31 cellular contexts compared by ENCODE assay signal in the genomic region with DNA sequence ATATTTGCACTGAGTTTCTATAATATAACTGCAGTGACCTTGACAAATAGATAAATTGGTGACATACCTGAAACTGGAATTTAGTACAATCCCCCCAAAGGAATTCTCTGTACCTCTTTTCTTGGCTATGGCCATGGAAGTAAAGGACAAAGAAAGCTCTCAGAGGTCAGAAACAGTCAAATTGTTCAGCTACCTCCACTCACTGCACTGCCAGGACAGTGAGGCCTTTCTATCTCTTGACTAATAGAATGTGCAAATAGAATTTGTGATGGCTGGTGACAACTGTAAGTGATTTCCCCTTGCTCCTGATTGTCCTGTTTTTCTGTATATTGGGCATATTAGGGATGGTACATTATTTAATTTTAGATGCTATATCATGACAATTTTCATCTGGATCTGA.
DNase-seq lines count a peak whose midpoint lies in the region; ATAC-seq and TF ChIP-seq lines count a peak whose summit lies in the region.
"Had no signal": no experiment of that assay in that cellular context is flagged by ENCODE, and none has a peak within 500 bp of the region (broad histone marks: within the 10 kb centered on the region; RNA-seq: fewer than 3 reads in every experiment).

No MANE protein-coding gene starts in this region.

- ATAC-seq in Right ventricle myocardium superior (ENCODE audit: poor library complexity) (peak; percentile 70), left ventricle myocardium superior (peak; percentile 47), GM19035 (IDR thresholded peaks at IDR 0.05; ENCODE audit: unreplicated experiment) (no peak)
- ATAC-seq: A549; CD8-positive, alpha-beta T cell had no signal

- H3K27me3 ChIP-seq in right atrium auricular region: no peaks in the 10 kb centered on the region
- H3K27me3 ChIP-seq: BE2C; BLaER1; BLaER1 treated with 17β-estradiol and CSF1 and Interleukin-3, amounts not matched to agents 10 nM and 100 nM had no signal

- H3K27ac ChIP-seq in right atrium auricular region: no peak overlapping the region
- H3K27ac ChIP-seq: 22Rv1; A549; BLaER1; BLaER1 treated with 17β-estradiol and CSF1 and Interleukin-3, amounts not matched to agents 10 nM and 100 nM; C4-2B had no signal

- peaks cover 0 to 3% of the 10 kb centered on the region in 2 donors for H3K4me1 ChIP-seq in right atrium auricular region
- H3K4me1 ChIP-seq: A549, BE2C, BLaER1 had no signal

- H3K36me3 ChIP-seq in right atrium auricular region: no peaks in the 10 kb centered on the region
- H3K36me3 ChIP-seq: BE2C; BLaER1; BLaER1 treated with 17β-estradiol and CSF1 and Interleukin-3, amounts not matched to agents 10 nM and 100 nM had no signal

- no peaks in the 10 kb centered on the region for H3K9me3 ChIP-seq in right atrium auricular region
- H3K9me3 ChIP-seq: A549, BE2C, BLaER1 had no signal

- intact Hi-C loops in Right ventricle myocardium superior (cut with DNase I) (no loop called here), cardiac septum (cut with DNase I) (no loop called here), left ventricle myocardium superior (cut with micrococcal nuclease) (no loop called here)

- in situ Hi-C loops in SK-MEL-5 (cut with HindIII; ENCODE audit: low pct_unique_long_range_greater_than_20kb, low sequenced_read_pairs): loop anchor here (25.0 kb wide), 1 partner anchor 417 kb away; no protein-coding TSS in a partner anchor

- TF ChIP-seq CTCF in right atrium auricular region (IDR thresholded peaks at IDR 0.05): no peak

- no peak for DNase-seq in Right ventricle myocardium superior
- no peak for DNase-seq in cardiac septum (ENCODE audit: low spot score)
- DNase-seq in left ventricle myocardium superior: no peak
- no peak for DNase-seq in right atrium auricular region (ENCODE audit: low spot score)
- peak; percentile 13 for DNase-seq in SK-MEL-5 (ENCODE audit: low read depth, low spot score)
- DNase-seq: 8988T; ACHN; AML-193; BE2C; C1 segment of cervical spinal cord; Caco-2; Calu3; CD4-positive, alpha-beta memory T cell; CD4-positive, alpha-beta T cell; CD4-positive, CD25-positive, alpha-beta regulatory T cell; CD8-positive, alpha-beta memory T cell; CD8-positive, alpha-beta T cell; COR-L47; DMS 273 treated with DMSO at 0.1 percent for 48 hours; DMS153; DMS53; DMS79; DMS79 treated with DMSO at 0.1 percent for 48 hours; DND-41; EL had no signal

- H3K4me3 ChIP-seq in right atrium auricular region: no peak overlapping the region
- H3K4me3 ChIP-seq: A549; BLaER1; BLaER1 treated with 17β-estradiol and CSF1 and Interleukin-3, amounts not matched to agents 10 nM and 100 nM had no signal
